In genomic region chr11:9887492-9887891, GRCh38 we compare ENCODE assay signal across 21 cellular contexts.
"Had no signal": no experiment of that assay in that cellular context is flagged by ENCODE, and none has a peak within 500 bp of the region (broad histone marks: within the 10 kb centered on the region; RNA-seq: fewer than 3 reads in every experiment).

No MANE protein-coding gene starts in this region.

- ATAC-seq: body of pancreas; left lobe of liver; natural killer cell; stimulated activated memory B cell treated with anti-CD40 and anti-IgM and Interleukin-4, amounts not matched to agents 10 μg/mL and 1 μg/mL and 100 μg/mL, for 72 hours had no signal

- H3K4me1 ChIP-seq: body of pancreas, parathyroid adenoma, sigmoid colon, stomach, suprapubic skin, tibial nerve had no signal

- H3K9ac ChIP-seq: parathyroid adenoma had no signal

- H3K27me3 ChIP-seq: body of pancreas, cardiac muscle cell, neutrophil, sigmoid colon, stomach, suprapubic skin, tibial nerve had no signal

- H3K36me3 ChIP-seq: cardiac muscle cell, neutrophil, sigmoid colon, stomach, suprapubic skin had no signal

- H3K9me3 ChIP-seq: body of pancreas, neutrophil, sigmoid colon, stomach, suprapubic skin, tibial nerve had no signal

- H3K4me3 ChIP-seq: body of pancreas, cardiac muscle cell, lung, sigmoid colon, smooth muscle cell, stomach, suprapubic skin, tibial nerve had no signal

- H3K27ac ChIP-seq: body of pancreas, cardiac muscle cell, epithelial cell of prostate, neutrophil, parathyroid adenoma, sigmoid colon, stomach, suprapubic skin, tibial nerve had no signal

- DNase-seq: activated CD4-positive, alpha-beta T cell treated with anti-CD3 and anti-CD28 coated beads for 1 hour; activated naive CD4-positive, alpha-beta T cell treated with anti-CD3 and anti-CD28 coated beads for 36 hours; activated T-cell treated with anti-CD3 and anti-CD28 coated beads, Interleukin-2, amount 50 U/mL, for 24 hours; body of pancreas; foreskin melanocyte; immature natural killer cell; natural killer cell; sigmoid colon; stimulated activated CD4-positive, alpha-beta T cell treated with anti-CD3 and anti-CD28 coated beads, Interleukin-15, amount 100 ng/mL, for 24 hours; stomach; T-helper 1 cell had no signal

- H3K4me2 ChIP-seq: smooth muscle cell had no signal
